34 cellular contexts compared by ENCODE assay signal in the genomic region with DNA sequence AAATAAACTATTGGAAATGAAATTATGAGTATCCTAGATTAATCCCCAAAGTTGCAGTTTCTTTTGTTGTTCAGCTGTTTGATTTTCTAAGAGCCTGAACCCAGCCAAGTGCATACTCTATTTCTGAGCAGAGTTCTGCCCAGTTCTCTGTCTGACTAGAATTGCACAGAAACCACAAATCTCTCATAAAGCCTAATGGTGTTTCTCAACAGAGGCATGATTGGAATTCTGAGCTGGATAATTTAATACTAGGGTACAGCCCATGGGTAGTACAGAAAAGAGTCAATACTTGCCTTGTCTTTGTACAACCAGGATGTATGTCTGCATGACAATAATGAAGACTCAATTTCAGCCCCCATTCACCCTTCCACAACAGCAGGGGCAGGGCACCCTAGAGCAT.
"Had no signal": no experiment of that assay in that cellular context is flagged by ENCODE, and none has a peak within 500 bp of the region (broad histone marks: within the 10 kb centered on the region; RNA-seq: fewer than 3 reads in every experiment).

No MANE protein-coding gene starts in this region.

- H3K4me3 Mint-ChIP-seq: activated CD4-positive, alpha-beta T cell treated with anti-CD3 and anti-CD28 coated beads, Interleukin-2, amount 10 ng/mL, durations not matched to agents 24 days and 14 days; activated CD8-positive, alpha-beta T cell treated with anti-CD3 and anti-CD28 coated beads for 36 hours; activated naive CD4-positive, alpha-beta T cell treated with anti-CD3 and anti-CD28 coated beads, Interleukin-2, amount 50 U/mL, for 24 hours; activated naive CD8-positive, alpha-beta T cell treated with anti-CD3 and anti-CD28 coated beads, Interleukin-2, amount 10 ng/mL, durations not matched to agents 7 days and 5 days; activated T-cell treated with anti-CD3 and anti-CD28 coated beads, Interleukin-2, amount 50 U/mL, for 24 hours; T-cell; T-helper 17 cell had no signal

- H3K27me3 ChIP-seq: adrenal gland, body of pancreas, breast epithelium, MG63 had no signal

- H3K9me3 Mint-ChIP-seq: activated CD4-positive, alpha-beta T cell treated with anti-CD3 and anti-CD28 coated beads, Interleukin-2, amount 10 ng/mL, durations not matched to agents 24 days and 14 days; activated T-helper 2 cell treated with anti-CD3 and anti-CD28 coated beads, Interferon-gamma antibody, Interleukin-2, Interleukin-4, amounts not matched to agents 10 μg/mL and 5 μg/mL and 100 μg/mL, durations not matched to agents 14 hours and 24 hours and 36 hours had no signal

- H3K27me3 Mint-ChIP-seq: activated CD4-positive, alpha-beta T cell treated with anti-CD3 and anti-CD28 coated beads, Interleukin-2, amount 10 ng/mL, durations not matched to agents 24 days and 14 days; activated CD8-positive, alpha-beta T cell treated with anti-CD3 and anti-CD28 coated beads for 36 hours; activated naive CD4-positive, alpha-beta T cell treated with anti-CD3 and anti-CD28 coated beads, Interleukin-2, amount 50 U/mL, for 24 hours; activated naive CD8-positive, alpha-beta T cell treated with anti-CD3 and anti-CD28 coated beads, Interleukin-2, amount 10 ng/mL, durations not matched to agents 7 days and 5 days; activated T-cell treated with anti-CD3 and anti-CD28 coated beads, Interleukin-2, amount 50 U/mL, for 24 hours had no signal

- H3K4me1 ChIP-seq: adrenal gland, breast epithelium had no signal

- DNase-seq: activated CD4-positive, alpha-beta T cell treated with anti-CD3 and anti-CD28 coated beads, Interleukin-2, amount 10 ng/mL, durations not matched to agents 24 days and 14 days; activated CD4-positive, alpha-beta T cell treated with anti-CD3 and anti-CD28 coated beads, Interleukin-2, amount 50 U/mL, for 4 hours; activated CD4-positive, CD25-positive, alpha-beta regulatory T cell; activated CD8-positive, alpha-beta T cell treated with anti-CD3 and anti-CD28 coated beads for 36 hours; activated gamma-delta T cell; activated naive CD4-positive, alpha-beta T cell treated with Interleukin-2 at 50 U/mL for 16 hours; activated naive CD8-positive, alpha-beta T cell treated with anti-CD3 and anti-CD28 coated beads, Interleukin-2, amount 10 ng/mL, durations not matched to agents 7 days and 5 days; activated T-cell treated with anti-CD3 and anti-CD28 coated beads, Interleukin-2, amount 50 U/mL, for 24 hours; adrenal gland; anterior cingulate cortex; body of pancreas; Kasumi-1; KG1; MG63; NCI-H1048; NCI-H1436 treated with DMSO at 0.1 percent for 48 hours; NCI-H2029; NCI-H2107; NCI-H510A; NCI-H526; NCI-H748 treated with DMSO at 0.1 percent for 48 hours; NK-92 treated with Interleukin-12 subunit alpha and Interleukin-12 subunit beta, amount 100 ng/mL, for 24 hours; SIG-M5; T-cell; T-helper 17 cell; T-helper 9 cell; WERI-Rb-1 had no signal

- H3K4me1 Mint-ChIP-seq: activated CD4-positive, alpha-beta T cell treated with anti-CD3 and anti-CD28 coated beads, Interleukin-2, amount 10 ng/mL, durations not matched to agents 24 days and 14 days; activated naive CD4-positive, alpha-beta T cell treated with anti-CD3 and anti-CD28 coated beads, Interleukin-2, amount 50 U/mL, for 24 hours; activated naive CD8-positive, alpha-beta T cell treated with anti-CD3 and anti-CD28 coated beads, Interleukin-2, amount 10 ng/mL, durations not matched to agents 7 days and 5 days; T-cell; T-helper 17 cell had no signal

- H3K36me3 Mint-ChIP-seq: activated naive CD4-positive, alpha-beta T cell treated with anti-CD3 and anti-CD28 coated beads, Interleukin-2, amount 50 U/mL, for 24 hours; activated naive CD8-positive, alpha-beta T cell treated with anti-CD3 and anti-CD28 coated beads, Interleukin-2, amount 10 ng/mL, durations not matched to agents 7 days and 5 days; T-cell had no signal

- H3K4me3 ChIP-seq: adrenal gland, body of pancreas, breast epithelium, MG63, PC-9 had no signal

- H3K27ac ChIP-seq: adrenal gland, body of pancreas, breast epithelium, PC-9, RWPE1, WERI-Rb-1 had no signal

- H3K9me3 ChIP-seq: adrenal gland, breast epithelium, MG63 had no signal

- ATAC-seq: activated CD8-positive, alpha-beta T cell treated with anti-CD3 and anti-CD28 coated beads for 36 hours; body of pancreas; Right ventricle myocardium inferior; SK-N-SH treated with all-trans-retinoic acid at 6 μM for 48 hours; T-cell; T-helper 17 cell had no signal

- H3K27ac Mint-ChIP-seq: activated CD4-positive, alpha-beta T cell treated with anti-CD3 and anti-CD28 coated beads, Interleukin-2, amount 10 ng/mL, durations not matched to agents 24 days and 14 days; activated CD8-positive, alpha-beta T cell treated with anti-CD3 and anti-CD28 coated beads for 36 hours; activated naive CD4-positive, alpha-beta T cell treated with anti-CD3 and anti-CD28 coated beads, Interleukin-2, amount 50 U/mL, for 24 hours; activated naive CD8-positive, alpha-beta T cell treated with anti-CD3 and anti-CD28 coated beads, Interleukin-2, amount 10 ng/mL, durations not matched to agents 7 days and 5 days; activated T-cell treated with anti-CD3 and anti-CD28 coated beads, Interleukin-2, amount 50 U/mL, for 24 hours; activated T-helper 2 cell treated with anti-CD3 and anti-CD28 coated beads, Interferon-gamma antibody, Interleukin-2, Interleukin-4, amounts not matched to agents 10 μg/mL and 5 μg/mL and 100 μg/mL, durations not matched to agents 14 hours and 24 hours and 36 hours; T-cell; T-helper 17 cell had no signal

- H3K36me3 ChIP-seq: adrenal gland, breast epithelium, MG63, WERI-Rb-1 had no signal
